ENCODE assay signal across 7 cellular contexts in the genomic region with DNA sequence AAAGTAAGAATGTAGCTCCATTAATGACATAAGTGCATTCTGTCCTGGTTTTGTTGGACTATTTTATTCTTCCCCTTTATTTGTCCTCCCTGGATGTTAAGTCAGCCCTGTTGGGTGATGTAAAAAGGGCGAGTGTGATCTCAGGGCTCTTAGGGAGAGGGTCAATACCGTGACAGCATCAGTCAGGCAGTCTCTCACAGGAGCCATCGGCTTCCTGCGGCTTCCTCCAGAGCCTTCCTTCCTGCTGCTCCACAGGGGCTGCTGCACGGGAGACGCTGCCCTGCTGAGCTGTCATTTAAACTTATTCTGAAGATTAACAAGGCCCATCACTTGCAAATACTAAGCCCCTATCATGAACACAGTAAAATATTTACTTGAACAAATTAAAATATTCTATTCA.
A peak's percentile ranks its signal among the peaks of the same experiment; 100 is the strongest.
DNase-seq lines count a peak whose midpoint lies in the region; TF ChIP-seq lines count a peak whose summit lies in the region.
"Not testable (repeated sequence)": the region's sequence is repeated elsewhere in the genome, so short reads cannot be mapped to it uniquely, and the experiment has no call there.

No MANE protein-coding gene starts in this region.

- DNase-seq in EH (ENCODE audit: low read depth), result peak; percentile 15
- peak; percentile 53 for DNase-seq in NCI-H69 (lab: John Stamatoyannopoulos, UW)
- peak; percentile 46 for DNase-seq in astrocyte of the spinal cord (ENCODE audit: low read depth, low spot score)
- DNase-seq in endothelial cell (ENCODE audit: low spot score), result peak; percentile 4
- peak; percentile 79 for DNase-seq in iPS-NIHi7 (ENCODE audit: extremely low spot score)
- DNase-seq in nephron progenitor cell, result peak; percentile 18

- not testable (repeated sequence) for H3K4me3 ChIP-seq in HEK293 (ENCODE audit: low read depth, low read length); astrocyte of the spinal cord (ENCODE audit: low read depth, low read length)

- not testable (repeated sequence) for H3K9me3 Mint-ChIP-seq in endothelial cell (ENCODE audit: unreplicated experiment); nephron progenitor cell

- not testable (repeated sequence) for H3K4me3 Mint-ChIP-seq in endothelial cell (ENCODE audit: unreplicated experiment); nephron progenitor cell

- not testable (repeated sequence) for H3K27ac ChIP-seq in HEK293 (ENCODE audit: extremely low read depth, low read depth, low read length)

- H3K36me3 ChIP-seq in HEK293 (ENCODE audit: control insufficient read depth in 2 of 2, insufficient read depth in 1 of 2, low read length in 2 of 2), result not testable (repeated sequence)

- not testable (repeated sequence) for H3K4me1 Mint-ChIP-seq in endothelial cell (ENCODE audit: unreplicated experiment); nephron progenitor cell

- not testable (repeated sequence) for H3K27ac Mint-ChIP-seq in endothelial cell (ENCODE audit: unreplicated experiment); nephron progenitor cell

- POLR2A ChIA-PET in HEK293 (lab: Yijun Ruan, JAX), result not testable (repeated sequence)

- H3K4me1 ChIP-seq in HEK293 (ENCODE audit: control insufficient read depth, insufficient read depth, low read length), result not testable (repeated sequence)

- not testable (repeated sequence) for H3K36me3 Mint-ChIP-seq in endothelial cell (ENCODE audit: low read depth, unreplicated experiment); nephron progenitor cell (ENCODE audit: low read depth)

- H3K9me3 ChIP-seq in HEK293 (ENCODE audit: control insufficient read depth, insufficient read depth, low read depth, low read length), result not testable (repeated sequence)

- not testable (repeated sequence) for TF ChIP-seq CTCF in HEK293 (tag by site-specific recombination; IDR thresholded peaks at IDR 0.05); astrocyte of the spinal cord (IDR thresholded peaks at IDR 0.05; ENCODE audit: low read depth, low read length); endothelial cell (IDR thresholded peaks at IDR 0.05; ENCODE audit: unreplicated experiment); nephron progenitor cell (IDR thresholded peaks at IDR 0.05)

- H3K27me3 Mint-ChIP-seq in endothelial cell (ENCODE audit: unreplicated experiment); nephron progenitor cell (ENCODE audit: low read depth, poor library complexity): not testable (repeated sequence)

- in situ Hi-C loops in astrocyte of the spinal cord (cut with HindIII; ENCODE audit: low sequenced_read_pairs), result not testable (repeated sequence)

- CTCF ChIA-PET in HEK293 (lab: Yijun Ruan, JAX), result not testable (repeated sequence)

TF ChIP-seq in HEK293, 187 proteins besides CTCF, POLR2A, EP300 and RAD21:
- peak; percentile 61; the same call in 1 of the 2 replicates for TF ChIP-seq ZIC2 (tag by site-specific recombination; IDR thresholded peaks at IDR 0.05)

Comparison
In these comparisons a context has a peak if more than half of its experiments do, and no peak if none do; other contexts are left out.
1. DNase-seq: peak in every context shown above with its lines; median percentile 79 in iPS-NIHi7; 53 in NCI-H69; 46 in astrocyte of the spinal cord; 18 in nephron progenitor cell; 15 in EH; 4 in endothelial cell.